Comparison of ENCODE assay signal across 1 cellular context in genomic region chr7:127382301-127383085, GRCh38.
TF ChIP-seq lines count a peak whose summit lies in the region.

No MANE protein-coding gene starts in this region.

TF ChIP-seq in K562, 482 proteins besides CTCF, POLR2A, EP300 and RAD21 (continued from another document and continues in another):
- TF ChIP-seq ZBTB2 (IDR thresholded peaks at IDR 0.05), result no peak
- TF ChIP-seq KAT7 (CRISPR knock-in tag; IDR thresholded peaks at IDR 0.05; ENCODE audit: borderline replicate concordance), result no peak
- no peak for TF ChIP-seq XRCC3 (IDR thresholded peaks at IDR 0.05)
- no peak for TF ChIP-seq IRF2 (CRISPR knock-in tag; IDR thresholded peaks at IDR 0.05)
- no peak for TF ChIP-seq ELK3 (CRISPR knock-in tag; IDR thresholded peaks at IDR 0.05)
- no peak for TF ChIP-seq CBX8 (IDR thresholded peaks at IDR 0.05; ENCODE audit: borderline replicate concordance, extremely low read depth, low read depth, low read length, poor library complexity, severe bottlenecking)
- no peak for TF ChIP-seq FOS (IDR thresholded peaks at IDR 0.05; ENCODE audit: extremely low read depth, insufficient read length)
- no peak for TF ChIP-seq ZNF277 (CRISPR knock-in tag; IDR thresholded peaks at IDR 0.05; ENCODE audit: borderline replicate concordance)
- no peak for TF ChIP-seq ZZZ3 (IDR thresholded peaks at IDR 0.05)
- no peak for TF ChIP-seq ZNF589 (CRISPR knock-in tag; IDR thresholded peaks at IDR 0.05; ENCODE audit: low read depth)
- peak; percentile 80 for TF ChIP-seq NR2C1 (IDR thresholded peaks at IDR 0.05)
- TF ChIP-seq NR2C1 (tag; IDR thresholded peaks at IDR 0.05), result peak; percentile 85
- TF ChIP-seq, protein P1, sequence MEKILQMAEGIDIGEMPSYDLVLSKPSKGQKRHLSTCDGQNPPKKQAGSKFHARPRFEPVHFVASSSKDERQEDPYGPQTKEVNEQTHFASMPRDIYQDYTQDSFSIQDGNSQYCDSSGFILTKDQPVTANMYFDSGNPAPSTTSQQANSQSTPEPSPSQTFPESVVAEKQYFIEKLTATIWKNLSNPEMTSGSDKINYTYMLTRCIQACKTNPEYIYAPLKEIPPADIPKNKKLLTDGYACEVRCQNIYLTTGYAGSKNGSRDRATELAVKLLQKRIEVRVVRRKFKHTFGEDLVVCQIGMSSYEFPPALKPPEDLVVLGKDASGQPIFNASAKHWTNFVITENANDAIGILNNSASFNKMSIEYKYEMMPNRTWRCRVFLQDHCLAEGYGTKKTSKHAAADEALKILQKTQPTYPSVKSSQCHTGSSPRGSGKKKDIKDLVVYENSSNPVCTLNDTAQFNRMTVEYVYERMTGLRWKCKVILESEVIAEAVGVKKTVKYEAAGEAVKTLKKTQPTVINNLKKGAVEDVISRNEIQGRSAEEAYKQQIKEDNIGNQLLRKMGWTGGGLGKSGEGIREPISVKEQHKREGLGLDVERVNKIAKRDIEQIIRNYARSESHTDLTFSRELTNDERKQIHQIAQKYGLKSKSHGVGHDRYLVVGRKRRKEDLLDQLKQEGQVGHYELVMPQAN (IDR thresholded peaks at IDR 0.05; ENCODE audit: borderline replicate concordance), result no peak
- no peak for TF ChIP-seq TEAD4 (IDR thresholded peaks at IDR 0.05; ENCODE audit: low read length)
- TF ChIP-seq TEAD4 (CRISPR knock-in tag; IDR thresholded peaks at IDR 0.05; ENCODE audit: borderline replicate concordance), result no peak
- peak in 1 of 3 experiments; percentile 51; a peak in 2 of 6 replicates for TF ChIP-seq ZBTB11 (CRISPR knock-in tag; IDR thresholded peaks at IDR 0.05)
- TF ChIP-seq, protein P2, sequence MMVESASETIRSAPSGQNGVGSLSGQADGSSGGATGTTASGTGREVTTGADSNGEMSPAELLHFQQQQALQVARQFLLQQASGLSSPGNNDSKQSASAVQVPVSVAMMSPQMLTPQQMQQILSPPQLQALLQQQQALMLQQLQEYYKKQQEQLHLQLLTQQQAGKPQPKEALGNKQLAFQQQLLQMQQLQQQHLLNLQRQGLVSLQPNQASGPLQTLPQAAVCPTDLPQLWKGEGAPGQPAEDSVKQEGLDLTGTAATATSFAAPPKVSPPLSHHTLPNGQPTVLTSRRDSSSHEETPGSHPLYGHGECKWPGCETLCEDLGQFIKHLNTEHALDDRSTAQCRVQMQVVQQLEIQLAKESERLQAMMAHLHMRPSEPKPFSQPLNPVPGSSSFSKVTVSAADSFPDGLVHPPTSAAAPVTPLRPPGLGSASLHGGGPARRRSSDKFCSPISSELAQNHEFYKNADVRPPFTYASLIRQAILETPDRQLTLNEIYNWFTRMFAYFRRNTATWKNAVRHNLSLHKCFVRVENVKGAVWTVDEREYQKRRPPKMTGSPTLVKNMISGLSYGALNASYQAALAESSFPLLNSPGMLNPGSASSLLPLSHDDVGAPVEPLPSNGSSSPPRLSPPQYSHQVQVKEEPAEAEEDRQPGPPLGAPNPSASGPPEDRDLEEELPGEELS (CRISPR knock-in tag; IDR thresholded peaks at IDR 0.05; ENCODE audit: borderline replicate concordance), result no peak
- TF ChIP-seq CHD4 (IDR thresholded peaks at IDR 0.05; ENCODE audit: insufficient read depth, insufficient replicate concordance, low read depth, low read length, poor library complexity, severe bottlenecking), result no peak
- TF ChIP-seq ZNF699 (CRISPR knock-in tag; IDR thresholded peaks at IDR 0.05; ENCODE audit: insufficient replicate concordance), result no peak
- TF ChIP-seq MYNN (IDR thresholded peaks at IDR 0.05), result no peak
- no peak for TF ChIP-seq MYNN (CRISPR knock-in tag; IDR thresholded peaks at IDR 0.05)
- TF ChIP-seq, protein P3, sequence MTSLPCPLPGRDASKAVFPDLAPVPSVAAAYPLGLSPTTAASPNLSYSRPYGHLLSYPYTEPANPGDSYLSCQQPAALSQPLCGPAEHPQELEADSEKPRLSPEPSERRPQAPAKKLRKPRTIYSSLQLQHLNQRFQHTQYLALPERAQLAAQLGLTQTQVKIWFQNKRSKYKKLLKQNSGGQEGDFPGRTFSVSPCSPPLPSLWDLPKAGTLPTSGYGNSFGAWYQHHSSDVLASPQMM (CRISPR knock-in tag; IDR thresholded peaks at IDR 0.05), result no peak
- TF ChIP-seq ARHGAP35 (IDR thresholded peaks at IDR 0.05; ENCODE audit: partially characterized antibody), result no peak
- TF ChIP-seq ZBTB26 (CRISPR knock-in tag; IDR thresholded peaks at IDR 0.05), result no peak
- TF ChIP-seq, protein P4, sequence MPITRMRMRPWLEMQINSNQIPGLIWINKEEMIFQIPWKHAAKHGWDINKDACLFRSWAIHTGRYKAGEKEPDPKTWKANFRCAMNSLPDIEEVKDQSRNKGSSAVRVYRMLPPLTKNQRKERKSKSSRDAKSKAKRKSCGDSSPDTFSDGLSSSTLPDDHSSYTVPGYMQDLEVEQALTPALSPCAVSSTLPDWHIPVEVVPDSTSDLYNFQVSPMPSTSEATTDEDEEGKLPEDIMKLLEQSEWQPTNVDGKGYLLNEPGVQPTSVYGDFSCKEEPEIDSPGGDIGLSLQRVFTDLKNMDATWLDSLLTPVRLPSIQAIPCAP (CRISPR knock-in tag; IDR thresholded peaks at IDR 0.05; ENCODE audit: borderline replicate concordance), result no peak
- TF ChIP-seq ETV6 (IDR thresholded peaks at IDR 0.05; ENCODE audit: borderline replicate concordance in 1 of 2, low read depth in 2 of 2, low read length in 1 of 2), result no peak
- TF ChIP-seq ETV6 (CRISPR knock-in tag; IDR thresholded peaks at IDR 0.05; ENCODE audit: borderline replicate concordance), result no peak
- TF ChIP-seq TEAD1 (CRISPR knock-in tag; IDR thresholded peaks at IDR 0.05), result no peak
- TF ChIP-seq BDP1 (IDR thresholded peaks at IDR 0.05; ENCODE audit: insufficient read depth, insufficient read length), result no peak
- TF ChIP-seq MAZ (CRISPR knock-in tag; conservative IDR thresholded peaks at IDR 0.05 in 1 of 2, IDR thresholded peaks at IDR 0.05 in 1 of 2), result no peak
- no peak for TF ChIP-seq RFX5 (IDR thresholded peaks at IDR 0.05; ENCODE audit: low read depth, low read length)
- TF ChIP-seq, protein P5, sequence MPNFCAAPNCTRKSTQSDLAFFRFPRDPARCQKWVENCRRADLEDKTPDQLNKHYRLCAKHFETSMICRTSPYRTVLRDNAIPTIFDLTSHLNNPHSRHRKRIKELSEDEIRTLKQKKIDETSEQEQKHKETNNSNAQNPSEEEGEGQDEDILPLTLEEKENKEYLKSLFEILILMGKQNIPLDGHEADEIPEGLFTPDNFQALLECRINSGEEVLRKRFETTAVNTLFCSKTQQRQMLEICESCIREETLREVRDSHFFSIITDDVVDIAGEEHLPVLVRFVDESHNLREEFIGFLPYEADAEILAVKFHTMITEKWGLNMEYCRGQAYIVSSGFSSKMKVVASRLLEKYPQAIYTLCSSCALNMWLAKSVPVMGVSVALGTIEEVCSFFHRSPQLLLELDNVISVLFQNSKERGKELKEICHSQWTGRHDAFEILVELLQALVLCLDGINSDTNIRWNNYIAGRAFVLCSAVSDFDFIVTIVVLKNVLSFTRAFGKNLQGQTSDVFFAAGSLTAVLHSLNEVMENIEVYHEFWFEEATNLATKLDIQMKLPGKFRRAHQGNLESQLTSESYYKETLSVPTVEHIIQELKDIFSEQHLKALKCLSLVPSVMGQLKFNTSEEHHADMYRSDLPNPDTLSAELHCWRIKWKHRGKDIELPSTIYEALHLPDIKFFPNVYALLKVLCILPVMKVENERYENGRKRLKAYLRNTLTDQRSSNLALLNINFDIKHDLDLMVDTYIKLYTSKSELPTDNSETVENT (CRISPR knock-in tag; IDR thresholded peaks at IDR 0.05), result no peak
- no peak for TF ChIP-seq DMBX1 (CRISPR knock-in tag; IDR thresholded peaks at IDR 0.05; ENCODE audit: borderline replicate concordance)
- TF ChIP-seq NFXL1 (CRISPR knock-in tag; IDR thresholded peaks at IDR 0.05), result no peak
- TF ChIP-seq ILF3 (IDR thresholded peaks at IDR 0.05; ENCODE audit: borderline replicate concordance), result no peak
- TF ChIP-seq BRD4 (IDR thresholded peaks at IDR 0.05), result no peak
- TF ChIP-seq SMAD2 (IDR thresholded peaks at IDR 0.05; ENCODE audit: low read depth, low read length), result no peak
- no peak for TF ChIP-seq KLF10 (CRISPR knock-in tag; IDR thresholded peaks at IDR 0.05)
- TF ChIP-seq BCL6 (CRISPR knock-in tag; IDR thresholded peaks at IDR 0.05), result no peak
- no peak for TF ChIP-seq IRF9 (tag; IDR thresholded peaks at IDR 0.05)
